1 cellular context compared by ENCODE assay signal in genomic region chr6:130409394-130410095, GRCh38.
TF ChIP-seq lines count a peak whose summit lies in the region.

No MANE protein-coding gene starts in this region.

TF ChIP-seq in K562, 482 proteins besides CTCF, POLR2A, EP300 and RAD21:
- no peak for TF ChIP-seq NR0B1 (IDR thresholded peaks at IDR 0.05; ENCODE audit: partially characterized antibody)
- TF ChIP-seq CHD7 (IDR thresholded peaks at IDR 0.05; ENCODE audit: low read depth, low read length), result no peak
- TF ChIP-seq HMG20A (CRISPR knock-in tag; conservative IDR thresholded peaks at IDR 0.05), result no peak
- TF ChIP-seq CAMTA2 (CRISPR knock-in tag; conservative IDR thresholded peaks at IDR 0.05), result no peak
- no peak for TF ChIP-seq CEBPG (CRISPR knock-in tag; IDR thresholded peaks at IDR 0.05)
- 0 out of 4 replicates have a peak, but pooled peaks of 1 of the 2 experiments have one; percentile 41 for TF ChIP-seq CEBPG (tag; conservative IDR thresholded peaks at IDR 0.05 in 1 of 2, IDR thresholded peaks at IDR 0.05 in 1 of 2)
- TF ChIP-seq CEBPB (tag; IDR thresholded peaks at IDR 0.05), result peak; percentile 43
- TF ChIP-seq SMAD2 (IDR thresholded peaks at IDR 0.05; ENCODE audit: low read depth, low read length), result no peak
- no peak for TF ChIP-seq MTA2 (IDR thresholded peaks at IDR 0.05; ENCODE audit: low read depth)
- no peak for TF ChIP-seq PHB (CRISPR knock-in tag; IDR thresholded peaks at IDR 0.05)
- no peak for TF ChIP-seq ZNF282 (CRISPR knock-in tag; IDR thresholded peaks at IDR 0.05)
